Comparison of ENCODE assay signal across 4 cellular contexts in genomic region chr15:33872761-33873106, GRCh38.
"Had no signal": no experiment of that assay in that cellular context is flagged by ENCODE, and none has a peak within 500 bp of the region (broad histone marks: within the 10 kb centered on the region; RNA-seq: fewer than 3 reads in every experiment).

No MANE protein-coding gene starts in this region.

- DNase-seq: H9, HCEC 1CT, KBM-7 had no signal

- H3K4me3 ChIP-seq: GM23338 had no signal

- H3K4me2 ChIP-seq: GM23338 had no signal
